In genomic region chr19:1764293-1764683, GRCh38 we compare ENCODE assay signal across 18 cellular contexts. TPM values are rescaled to one million over a fixed set of nuclear protein-coding genes. Genes with fewer than 3 reads are reported as not detected.
A peak's percentile ranks its signal among the peaks of the same experiment; 100 is the strongest.
DNase-seq lines count a peak whose midpoint lies in the region; ATAC-seq and TF ChIP-seq lines count a peak whose summit lies in the region.
"Had no signal": no experiment of that assay in that cellular context is flagged by ENCODE, and none has a peak within 500 bp of the region (broad histone marks: within the 10 kb centered on the region; RNA-seq: fewer than 3 reads in every experiment).

No MANE protein-coding gene starts in this region.

- no peak overlapping the region for H3K4me3 ChIP-seq in HEK293 (ENCODE audit: low read depth, low read length)
- peak overlapping the region in 1 of 2 donors; percentile 56 for H3K4me3 ChIP-seq in neuronal stem cell (ENCODE audit: low read length in 2 of 2)
- H3K4me3 ChIP-seq in gastrocnemius medialis: no peak overlapping the region
- H3K4me3 ChIP-seq: BLaER1, GM23338 had no signal

- POLR2A ChIA-PET in HEK293 (lab: Yijun Ruan, JAX): interaction anchor here (0.6 to 0.7 kb wide), 2 partner anchors 231 to 530 kb away, joined by 3 to 7 read pairs; no protein-coding TSS in a partner anchor

- H3K4ac ChIP-seq in neuronal stem cell (ENCODE audit: low read length): no peak overlapping the region

- peak; percentile 29 for DNase-seq in NCI-H82 (lab: John Stamatoyannopoulos, UW)
- no peak for DNase-seq in NCI-H82 treated with DMSO at 0.1 percent for 48 hours (lab: John Stamatoyannopoulos, UW; ENCODE audit: unreplicated experiment)
- DNase-seq in neuronal stem cell (ENCODE audit: low spot score): no peak
- no peak for DNase-seq in DMS153 treated with DMSO at 0.1 percent for 48 hours (lab: John Stamatoyannopoulos, UW; ENCODE audit: unreplicated experiment)
- DNase-seq in gastrocnemius medialis: no peak
- no peak for DNase-seq in NCI-H2107 (lab: John Stamatoyannopoulos, UW)
- DNase-seq: Calu3, H9 had no signal

- no peak overlapping the region for H3K4me2 ChIP-seq in neuronal stem cell (ENCODE audit: insufficient read depth, low read length, poor library complexity, severe bottlenecking)
- H3K4me2 ChIP-seq: BLaER1, GM23338 had no signal

- H3K27ac ChIP-seq in HEK293 (ENCODE audit: extremely low read depth, low read depth, low read length) (no peak overlapping the region), neuronal stem cell (replicated peaks; ENCODE audit: low read length) (no peak overlapping the region), gastrocnemius medialis (no peak overlapping the region)
- H3K27ac ChIP-seq: 22Rv1, BLaER1 had no signal

- H3K9me3 Mint-ChIP-seq in brain: peaks cover 0 to 16% (median 8%) of the 10 kb centered on the region in 5 experiments

- no CpG with 5 or more reads among the region's 9 CpGs for WGBS in neuronal stem cell (ENCODE audit: extremely low coverage in 2 of 2, insufficient read length in 2 of 2, insufficient replicate concordance in 1 of 2), 2 donors

- H3K14ac ChIP-seq in neuronal stem cell (ENCODE audit: low read length): no peak overlapping the region

- no peak overlapping the region for H2AFZ ChIP-seq in neuronal stem cell (ENCODE audit: low read length)
- H2AFZ ChIP-seq: GM23338 had no signal

- no peak for TF ChIP-seq CTCF in HEK293 (tag by site-specific recombination; IDR thresholded peaks at IDR 0.05)
- no peak for TF ChIP-seq CTCF in brain (conservative IDR thresholded peaks at IDR 0.05)
- no peak for TF ChIP-seq CTCF in gastrocnemius medialis (IDR thresholded peaks at IDR 0.05 in 4 of 5, conservative IDR thresholded peaks at IDR 0.05 in 1 of 5)

- H3K23ac ChIP-seq in neuronal stem cell (ENCODE audit: low read depth, low read length, poor library complexity): peak overlapping the region; percentile 65

- no peaks in the 10 kb centered on the region for H3K36me3 ChIP-seq in HEK293 (ENCODE audit: control insufficient read depth in 2 of 2, insufficient read depth in 1 of 2, low read length in 2 of 2)
- no peaks in the 10 kb centered on the region for H3K36me3 ChIP-seq in neuronal stem cell (replicated peaks in 1 of 2; ENCODE audit: control insufficient read depth in 2 of 2, insufficient read depth in 2 of 2, low read length in 2 of 2)
- H3K36me3 ChIP-seq in gastrocnemius medialis: no peaks in the 10 kb centered on the region
- H3K36me3 ChIP-seq: BLaER1 had no signal

- peaks cover 62 to 98% (median 96%) of the 10 kb centered on the region in 3 experiments for H3K27me3 ChIP-seq in neuronal stem cell (ENCODE audit: control insufficient read depth in 3 of 3, insufficient read depth in 3 of 3, low read depth in 1 of 3, low read length in 3 of 3)
- H3K27me3 ChIP-seq in gastrocnemius medialis: peaks cover 93 to 98% (median 96%) of the 10 kb centered on the region in 3 donors

- H3K9me3 ChIP-seq in HEK293 (ENCODE audit: control insufficient read depth, insufficient read depth, low read depth, low read length): no peaks in the 10 kb centered on the region
- H3K9me3 ChIP-seq in neuronal stem cell (replicated peaks in 1 of 2; ENCODE audit: control insufficient read depth in 2 of 2, insufficient read depth in 1 of 2, low read depth in 1 of 2, low read length in 2 of 2): peaks cover 2 to 16% of the 10 kb centered on the region in 2 donors
- H3K9me3 ChIP-seq in gastrocnemius medialis: no peaks in the 10 kb centered on the region
- H3K9me3 ChIP-seq: BLaER1 had no signal

- H3K36me3 Mint-ChIP-seq in brain: no peaks in the 10 kb centered on the region
- H3K36me3 Mint-ChIP-seq: CD4-positive, alpha-beta memory T cell had no signal

- H2BK5ac ChIP-seq in neuronal stem cell (ENCODE audit: low read length): peak overlapping the region; percentile 82

- no peak overlapping the region for H2BK15ac ChIP-seq in neuronal stem cell (ENCODE audit: low read length)

- no peak for ATAC-seq in gastrocnemius medialis
- ATAC-seq: GM23338, HepG2 had no signal

- H2BK120ac ChIP-seq in neuronal stem cell (ENCODE audit: low read depth, low read length): no peak overlapping the region

- H3K9ac ChIP-seq in neuronal stem cell (ENCODE audit: low read depth, low read length, poor library complexity): no peak overlapping the region
- H3K9ac ChIP-seq: BLaER1 had no signal

- intact Hi-C loops in gastrocnemius medialis (cut with DNase I; ENCODE audit: low total_unique reads): no loop called here

- H3K27me3 Mint-ChIP-seq in brain: peaks cover 100% of the 10 kb centered on the region

- H4K91ac ChIP-seq in neuronal stem cell (ENCODE audit: low read depth, low read length, poor library complexity): no peak overlapping the region

- H3K4me3 Mint-ChIP-seq in brain: peak overlapping the region in 3 of 5 experiments; percentile 43 to 59 (median 49)
- H3K4me3 Mint-ChIP-seq: CD4-positive, alpha-beta memory T cell; GM23338 had no signal

- no peak overlapping the region for H4K8ac ChIP-seq in neuronal stem cell (ENCODE audit: low read depth, low read length)

- H3K79me1 ChIP-seq in neuronal stem cell (ENCODE audit: low read depth, low read length): peaks cover 3% of the 10 kb centered on the region

- in situ Hi-C loops in gastrocnemius medialis (cut with MboI; ENCODE audit: low sequenced_read_pairs in 4 of 4): loop anchor here in 3 of 4 donors (10.0 to 25.0 kb wide), 2 partner anchors 219 to 227 kb away; no protein-coding TSS in a partner anchor

- H3K4me1 Mint-ChIP-seq in brain: peaks cover 17% of the 10 kb centered on the region

- CTCF ChIA-PET in HEK293 (lab: Yijun Ruan, JAX): interaction anchor here (1.4 to 6.3 kb wide), 4 partner anchors 9 to 92 kb away, joined by 4 to 68 read pairs (median 6); no protein-coding TSS in a partner anchor

- H2AK5ac ChIP-seq in neuronal stem cell (ENCODE audit: low read depth, low read length): peak overlapping the region; percentile 70

- H3K4me1 ChIP-seq in HEK293 (ENCODE audit: control insufficient read depth, insufficient read depth, low read length) (no peaks in the 10 kb centered on the region), neuronal stem cell (ENCODE audit: control insufficient read depth in 2 of 2, insufficient read depth in 1 of 2, low read depth in 1 of 2, low read length in 2 of 2) (peaks cover 3 to 6% of the 10 kb centered on the region in 2 donors), gastrocnemius medialis (no peaks in the 10 kb centered on the region)

- H3K27ac Mint-ChIP-seq in brain: no peak overlapping the region
- H3K27ac Mint-ChIP-seq: GM23338, H9 had no signal

- no peak overlapping the region for H2BK12ac ChIP-seq in neuronal stem cell (ENCODE audit: low read length)

- H3K18ac ChIP-seq in neuronal stem cell (ENCODE audit: low read length): peak overlapping the region; percentile 80

- TF ChIP-seq POLR2A in gastrocnemius medialis (IDR thresholded peaks at IDR 0.05): no peak

TF ChIP-seq in HEK293, 187 proteins besides CTCF, POLR2A, EP300 and RAD21 (continues in another document):
- TF ChIP-seq ZFHX2 (tag by site-specific recombination; conservative IDR thresholded peaks at IDR 0.05): peak; percentile 33; the same call in 1 of the 2 replicates
- TF ChIP-seq ZNF660 (tag by site-specific recombination; IDR thresholded peaks at IDR 0.05): no peak
- TF ChIP-seq ZNF701 (tag by site-specific recombination; IDR thresholded peaks at IDR 0.05): no peak
- peak; percentile 46; the same call in 1 of the 2 replicates for TF ChIP-seq GLIS2 (tag by site-specific recombination; IDR thresholded peaks at IDR 0.05)
- no peak for TF ChIP-seq ZBTB17 (tag by site-specific recombination; IDR thresholded peaks at IDR 0.05)
- peak; percentile 87 for TF ChIP-seq ZIC2 (tag by site-specific recombination; IDR thresholded peaks at IDR 0.05)
- TF ChIP-seq KLF17 (tag by site-specific recombination; IDR thresholded peaks at IDR 0.05): peak; percentile 58
- peak; percentile 70 for TF ChIP-seq PATZ1 (tag by site-specific recombination; IDR thresholded peaks at IDR 0.05)
- peak; percentile 96 for TF ChIP-seq GLIS1 (tag by site-specific recombination; IDR thresholded peaks at IDR 0.05)
- no peak for TF ChIP-seq ZNF623 (tag by site-specific recombination; IDR thresholded peaks at IDR 0.05)
- TF ChIP-seq WT1 (tag by site-specific recombination; IDR thresholded peaks at IDR 0.05): 0 out of 2 replicates have a peak, but pooled peaks have one; percentile 44

RNA-seq across cellular contexts. Expression of gene ONECUT3, which starts 11.0 kb away (rescaled TPM):
- polyA plus RNA-seq in brain (ENCODE audit: insufficient read depth, low read depth, low replicate concordance): not detected
- polyA plus RNA-seq in neuronal stem cell (2013, experiment 1 of 2): 0.03 TPM
- 0.01 TPM for polyA plus RNA-seq in neuronal stem cell (2013, experiment 2 of 2)
- total RNA-seq in gastrocnemius medialis: not detected
- total RNA-seq: A673; CD4-positive, alpha-beta memory T cell; GM23338; HepG2 had no signal
- polyA plus RNA-seq: AG04450; CD14-positive monocyte; CD4-positive, alpha-beta memory T cell; GM23338 had no signal

RNA-seq across cellular contexts. Expression of gene ATP8B3, which starts 47.8 kb away (rescaled TPM):
- polyA plus RNA-seq in brain (ENCODE audit: insufficient read depth, low read depth, low replicate concordance): 0.19 TPM
- polyA plus RNA-seq in neuronal stem cell (2013, experiment 1 of 2): 0.79 TPM
- polyA plus RNA-seq in neuronal stem cell (2013, experiment 2 of 2): 0.80 TPM
- under 1 TPM in 2 of 4 donors, not detected in 2; 0.09 to 0.24 TPM for total RNA-seq in gastrocnemius medialis
